ENCODE assay signal across 15 cellular contexts in the genomic region with DNA sequence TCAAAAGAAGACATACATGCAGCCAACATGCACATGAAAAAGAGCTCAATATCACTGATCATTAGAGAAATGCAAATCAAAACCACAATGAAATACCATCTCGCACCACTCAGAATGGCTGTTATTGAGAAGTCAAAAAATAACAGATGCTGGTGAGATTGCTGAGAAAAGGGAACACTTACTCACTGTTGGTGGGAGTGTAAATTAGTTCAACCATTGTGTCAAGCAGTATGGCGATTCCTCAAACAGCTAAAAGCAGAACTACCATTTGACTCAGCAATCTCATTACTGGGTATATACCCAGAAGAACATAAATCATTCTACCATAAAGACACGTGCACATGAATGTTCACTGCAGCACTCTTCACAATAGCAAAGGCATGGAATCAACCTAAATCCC.
"Had no signal": no experiment of that assay in that cellular context is flagged by ENCODE, and none has a peak within 500 bp of the region (broad histone marks: within the 10 kb centered on the region; RNA-seq: fewer than 3 reads in every experiment).

No MANE protein-coding gene starts in this region.

- H3K79me2 ChIP-seq: hepatocyte had no signal

- H3K27me3 ChIP-seq: gastrocnemius medialis, hepatocyte had no signal

- H3K36me3 ChIP-seq: gastrocnemius medialis had no signal

- H3K4me2 ChIP-seq: hepatocyte had no signal

- H3K36me3 Mint-ChIP-seq: brain had no signal

- H3K4me3 ChIP-seq: gastrocnemius medialis, hepatocyte had no signal

- DNase-seq: activated CD4-positive, CD25-positive, alpha-beta regulatory T cell; activated effector memory CD4-positive, alpha-beta T cell treated with anti-CD3 and anti-CD28 coated beads, Interleukin-2, amount 50 U/mL, for 16 hours; activated T-cell treated with anti-CD3 and anti-CD28 coated beads, Interleukin-2, amount 50 U/mL, for 24 hours; amygdala; cortex of kidney; effector CD8-positive, alpha-beta T cell; gastrocnemius medialis; kidney; mesendoderm; stimulated activated CD4-positive, alpha-beta T cell treated with anti-CD3 and anti-CD28 coated beads, Interleukin-2, amount 100 ng/mL, for 48 hours; stimulated activated naive CD8-positive, alpha-beta T cell treated with anti-CD3 and anti-CD28 coated beads, Interleukin-15, amount 100 ng/mL, for 72 hours had no signal

- H3K9me3 ChIP-seq: gastrocnemius medialis had no signal

- H2AFZ ChIP-seq: hepatocyte had no signal

- H3K4me1 ChIP-seq: gastrocnemius medialis had no signal

- H3K27ac Mint-ChIP-seq: activated naive CD4-positive, alpha-beta T cell treated with anti-CD3 and anti-CD28 coated beads, Interleukin-2, amount 50 U/mL, for 72 hours; activated T-cell treated with anti-CD3 and anti-CD28 coated beads, Interleukin-2, amount 50 U/mL, for 24 hours; brain; stimulated activated naive CD8-positive, alpha-beta T cell treated with anti-CD3 and anti-CD28 coated beads, Interleukin-15, amount 100 ng/mL, for 72 hours had no signal

- H3K4me1 Mint-ChIP-seq: brain; central memory CD8-positive, alpha-beta T cell; stimulated activated naive CD8-positive, alpha-beta T cell treated with anti-CD3 and anti-CD28 coated beads, Interleukin-15, amount 100 ng/mL, for 72 hours had no signal

- H3K27ac ChIP-seq: gastrocnemius medialis, hepatocyte had no signal

- H3K27me3 Mint-ChIP-seq: activated T-cell treated with anti-CD3 and anti-CD28 coated beads, Interleukin-2, amount 50 U/mL, for 24 hours; central memory CD8-positive, alpha-beta T cell; stimulated activated naive CD8-positive, alpha-beta T cell treated with anti-CD3 and anti-CD28 coated beads, Interleukin-15, amount 100 ng/mL, for 72 hours had no signal

- ATAC-seq: gastrocnemius medialis; stimulated activated naive CD8-positive, alpha-beta T cell treated with anti-CD3 and anti-CD28 coated beads, Interleukin-15, amount 100 ng/mL, for 72 hours had no signal

- H3K4me3 Mint-ChIP-seq: activated T-cell treated with anti-CD3 and anti-CD28 coated beads, Interleukin-2, amount 50 U/mL, for 24 hours; brain; central memory CD8-positive, alpha-beta T cell; stimulated activated naive CD8-positive, alpha-beta T cell treated with anti-CD3 and anti-CD28 coated beads, Interleukin-15, amount 100 ng/mL, for 72 hours had no signal
